Comparison of ENCODE assay signal across 8 cellular contexts in the genomic region with DNA sequence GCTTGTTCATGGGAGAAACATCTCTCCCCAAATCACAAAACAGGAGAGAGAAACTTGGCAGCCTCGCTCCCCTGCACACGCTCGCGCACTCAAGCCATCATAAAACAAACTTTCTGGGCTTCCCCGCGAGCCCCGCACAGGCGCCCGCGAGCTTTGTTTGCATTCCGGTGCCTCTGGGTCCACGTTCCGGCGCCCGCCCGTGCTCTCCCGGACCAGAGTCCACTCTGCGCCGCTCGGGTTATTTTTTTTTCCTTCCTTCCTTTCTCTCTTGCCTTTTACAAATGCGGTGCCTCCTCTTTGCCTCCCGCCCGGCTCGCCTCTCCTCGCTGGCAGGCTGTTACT. TPM values are rescaled to one million over a fixed set of nuclear protein-coding genes. Genes with fewer than 3 reads are reported as not detected.
A peak's percentile ranks its signal among the peaks of the same experiment; 100 is the strongest.
DNase-seq lines count a peak whose midpoint lies in the region; ATAC-seq, FAIRE-seq and TF ChIP-seq lines count a peak whose summit lies in the region.

No MANE protein-coding gene starts in this region.

- TF ChIP-seq POLR2A in adrenal gland (IDR thresholded peaks at IDR 0.05) (no peak), testis (IDR thresholded peaks at IDR 0.05) (no peak)

- H3K36me3 ChIP-seq in adrenal gland (replicated peaks in 1 of 2), result no peaks in the 10 kb centered on the region
- no peaks in the 10 kb centered on the region for H3K36me3 ChIP-seq in keratinocyte (ENCODE audit: control insufficient read depth in 2 of 2, extremely low read depth in 1 of 2, insufficient read depth in 2 of 2, low read length in 2 of 2)
- no peaks in the 10 kb centered on the region for H3K36me3 ChIP-seq in testis (ENCODE audit: low read depth, missing control alignments)

- WGBS in adrenal gland, 4 donors, result 0 to 1% (median 0%) methylated on average over 21 to 25 of the region's 25 CpGs
- WGBS in testis, 2 donors, result 0 to 1% methylated on average over 22 to 25 of the region's 25 CpGs

- H2AFZ ChIP-seq in keratinocyte (ENCODE audit: control insufficient read depth, low read length), result peak overlapping the region; percentile 93

- intact Hi-C loops in adrenal gland (cut with DNase I) (loop anchor here (10.0 kb wide), 2 partner anchors 64 to 84 kb away; no protein-coding TSS in a partner anchor), testis (cut with DNase I; ENCODE audit: low total_unique reads) (no loop called here)

- H3K9me1 ChIP-seq in keratinocyte (ENCODE audit: control insufficient read depth, extremely low read depth, insufficient read depth, low read length), result no peaks in the 10 kb centered on the region

- H3K79me2 ChIP-seq in keratinocyte (ENCODE audit: control insufficient read depth, insufficient read depth, low read length), result peaks cover 30% of the 10 kb centered on the region

- peak; percentile 47 for DNase-seq in NCI-H345 (lab: John Stamatoyannopoulos, UW)
- DNase-seq in NCI-H345 treated with DMSO at 0.1 percent for 48 hours (lab: John Stamatoyannopoulos, UW; ENCODE audit: unreplicated experiment), result no peak
- peak in 1 of 7 donors; percentile 66 for DNase-seq in adrenal gland
- DNase-seq in keratinocyte (ENCODE audit: low read depth, low spot score), result no peak
- no peak for DNase-seq in testis
- no peak for DNase-seq in NCI-H187 (lab: John Stamatoyannopoulos, UW)
- no peak for DNase-seq in NCI-H524 treated with DMSO at 0.1 percent for 48 hours (lab: John Stamatoyannopoulos, UW)

- H3K27me3 ChIP-seq in adrenal gland (no peaks in the 10 kb centered on the region), keratinocyte (ENCODE audit: control insufficient read depth, extremely low read depth, insufficient read depth, low read length) (no peaks in the 10 kb centered on the region), testis (no peaks in the 10 kb centered on the region)

- H3K4me1 ChIP-seq in adrenal gland (replicated peaks in 1 of 2), result peaks cover 0 to 19% of the 10 kb centered on the region in 2 donors
- peaks cover 16% of the 10 kb centered on the region for H3K4me1 ChIP-seq in keratinocyte (ENCODE audit: control insufficient read depth, extremely low read depth, insufficient read depth, low read length)
- peaks cover 13% of the 10 kb centered on the region for H3K4me1 ChIP-seq in testis

- ATAC-seq in HG03135 (IDR thresholded peaks at IDR 0.05; ENCODE audit: unreplicated experiment), result peak; percentile 34

- dilution Hi-C loops in keratinocyte (cut with MboI; ENCODE audit: extremely low pct_ligation_motif_present, low sequenced_read_pairs), result no loop called here

- H3K9ac ChIP-seq in keratinocyte (ENCODE audit: control insufficient read depth, extremely low read depth, insufficient read depth, low read length), result peak overlapping the region; percentile 81

- H3K27ac ChIP-seq in adrenal gland (peak overlapping the region; percentile 66 to 95 (median 90)), keratinocyte (ENCODE audit: control insufficient read depth, insufficient read depth, low read length) (peak overlapping the region; percentile 79), testis (peak overlapping the region; percentile 83 to 90)

- H4K20me1 ChIP-seq in keratinocyte (ENCODE audit: control insufficient read depth, extremely low read depth, insufficient read depth, low read length), result no peaks in the 10 kb centered on the region

- no peak for FAIRE-seq in keratinocyte (lab: Jason Lieb, UNC)

- H3K4me3 ChIP-seq in adrenal gland (peak overlapping the region; percentile 66 to 91 (median 88)), keratinocyte (ENCODE audit: control insufficient read depth in 2 of 3, extremely low read depth in 1 of 3, insufficient read depth in 2 of 3, low read depth in 1 of 3, low read length in 3 of 3) (peak overlapping the region; percentile 68 to 91 (median 90)), testis (peak overlapping the region; percentile 76 to 90)

- no peaks in the 10 kb centered on the region for H3K9me3 ChIP-seq in adrenal gland (replicated peaks in 1 of 3)
- H3K9me3 ChIP-seq in keratinocyte (ENCODE audit: control insufficient read depth, low read depth, low read length), result no peaks in the 10 kb centered on the region
- no peaks in the 10 kb centered on the region for H3K9me3 ChIP-seq in testis

- TF ChIP-seq CTCF in adrenal gland (IDR thresholded peaks at IDR 0.05) (no peak), keratinocyte (optimal IDR thresholded peaks at IDR 0.05 in 1 of 3, IDR thresholded peaks at IDR 0.05 in 1 of 3, conservative IDR thresholded peaks at IDR 0.05 in 1 of 3; ENCODE audit: extremely low read depth in 1 of 3, insufficient read depth in 2 of 3, low read length in 3 of 3) (no peak), testis (IDR thresholded peaks at IDR 0.05) (no peak)

- peak overlapping the region; percentile 81 for H3K4me2 ChIP-seq in keratinocyte (ENCODE audit: control insufficient read depth, extremely low read depth, insufficient read depth, low read depth, low read length)

RNA-seq across cellular contexts. Expression of a gene that starts 0.4 kb away (rescaled TPM):
- total RNA-seq in adrenal gland, result 10 to 100 TPM in 7 of 8 donors, 1 to 10 TPM in 1; 9.5 to 31.6 (median 20.9) TPM
- 10 to 100 TPM in 1 of 3 donors, 1 to 10 TPM in 2; 4.8 to 13.7 (median 7.9) TPM for polyA plus RNA-seq in adrenal gland
- polyA plus RNA-seq in keratinocyte, result 8.0 to 11.2 TPM (median 10.9 TPM) in 3 replicates
- 4.3 TPM for polyA plus RNA-seq in keratinocyte (2011; ENCODE audit: low read depth)
- 8.1 and 13.1 TPM in 2 replicates for polyA plus RNA-seq in keratinocyte (2011; cell fraction: cytosol; rRNA removed)
- polyA plus RNA-seq in keratinocyte (2011; cell fraction: nucleus; rRNA removed), result 23.1 and 23.6 TPM in 2 replicates
- polyA plus RNA-seq in keratinocyte (2012; ENCODE audit: low replicate concordance), result 4.1 and 10.0 TPM in 2 replicates
- 16.3 to 30.6 TPM (median 20.1 TPM) in 3 replicates for polyA minus RNA-seq in keratinocyte
- 11.1 TPM for polyA minus RNA-seq in keratinocyte (2011; cell fraction: cytosol; rRNA and poly(A)+ RNA removed)
- polyA minus RNA-seq in keratinocyte (2011; cell fraction: nucleus; rRNA and poly(A)+ RNA removed), result 23.2 and 46.6 TPM in 2 replicates
- total RNA-seq in testis, result 10 to 100 TPM; 55.4 to 56.1 TPM
- 60.4 TPM for polyA plus RNA-seq in testis (ENCODE audit: insufficient read depth, low read depth, low replicate concordance)
